9 cellular contexts compared by ENCODE assay signal in genomic region chr20:45970646-45971424, GRCh38. TPM values are rescaled to one million over a fixed set of nuclear protein-coding genes. Genes with fewer than 3 reads are reported as not detected.
DNase-seq lines count a peak whose midpoint lies in the region; ATAC-seq, FAIRE-seq and TF ChIP-seq lines count a peak whose summit lies in the region.
"Had no signal": no experiment of that assay in that cellular context is flagged by ENCODE, and none has a peak within 500 bp of the region (broad histone marks: within the 10 kb centered on the region; RNA-seq: fewer than 3 reads in every experiment).

No MANE protein-coding gene starts in this region.

- CTCF ChIA-PET in K562 (lab: Yijun Ruan, JAX; ENCODE audit: low intra/inter-chr PET ratio), result interaction anchor here (1.1 kb wide), 1 partner anchor 15 kb away, joined by 3 read pairs; no protein-coding TSS in a partner anchor

- H3K36me3 Mint-ChIP-seq in stimulated activated memory B cell treated with anti-CD40 and anti-IgM and Interleukin-4, amounts not matched to agents 10 μg/mL and 1 μg/mL and 100 μg/mL, for 72 hours, result peaks cover 18% of the 10 kb centered on the region

- peak overlapping the region; percentile 88 for H3K4me3 Mint-ChIP-seq in stimulated activated memory B cell treated with anti-CD40 and anti-IgM and Interleukin-4, amounts not matched to agents 10 μg/mL and 1 μg/mL and 100 μg/mL, for 72 hours

- no peaks in the 10 kb centered on the region for H3K9me3 Mint-ChIP-seq in stimulated activated memory B cell treated with anti-CD40 and anti-IgM and Interleukin-4, amounts not matched to agents 10 μg/mL and 1 μg/mL and 100 μg/mL, for 72 hours

- no peaks in the 10 kb centered on the region for H3K9me1 ChIP-seq in K562 (ENCODE audit: control insufficient read depth, insufficient read depth, low read length)

- peaks cover 9 to 32% of the 10 kb centered on the region in 2 experiments; a peak in 4 of 5 replicates for H3K4me1 ChIP-seq in K562 (replicated peaks in 1 of 2; ENCODE audit: control insufficient read depth in 2 of 2, insufficient read depth in 2 of 2, low read length in 2 of 2)

- no peak for TF ChIP-seq EP300 in Ishikawa (IDR thresholded peaks at IDR 0.05; ENCODE audit: borderline replicate concordance)
- no peak for TF ChIP-seq EP300 in K562 (IDR thresholded peaks at IDR 0.05; ENCODE audit: low read length)

- peaks cover 39% of the 10 kb centered on the region for H3K4me1 Mint-ChIP-seq in stimulated activated memory B cell treated with anti-CD40 and anti-IgM and Interleukin-4, amounts not matched to agents 10 μg/mL and 1 μg/mL and 100 μg/mL, for 72 hours

- peak; percentile 38 for DNase-seq in activated CD4-positive, alpha-beta T cell treated with anti-CD3 and anti-CD28 coated beads for 48 hours
- DNase-seq in activated CD4-positive, alpha-beta T cell treated with anti-CD3 and anti-CD28 coated beads, Interleukin-2, amount 50 U/mL, for 1 hour, result no peak
- peak in 2 of 4 experiments; percentile 32 to 53 for DNase-seq in K562 (ENCODE audit: extremely low read depth in 1 of 4, low spot score in 3 of 4)
- DNase-seq in iris pigment epithelial cell (ENCODE audit: low read depth), result peak; percentile 43
- no peak for DNase-seq in NCI-H1694 treated with DMSO at 0.1 percent for 48 hours (lab: John Stamatoyannopoulos, UW)
- no peak for DNase-seq in GM13977 (ENCODE audit: low spot score)

- peak overlapping the region; percentile 98 to 100 for H3K9ac ChIP-seq in K562 (ENCODE audit: insufficient read depth in 1 of 2, low read depth in 2 of 2, low read length in 2 of 2)

- TF ChIP-seq RAD21 in Ishikawa (IDR thresholded peaks at IDR 0.05; ENCODE audit: low read depth) (no peak), K562 (CRISPR knock-in tag; conservative IDR thresholded peaks at IDR 0.05 in 1 of 2, IDR thresholded peaks at IDR 0.05 in 1 of 2) (no peak)

- no peaks in the 10 kb centered on the region for H4K20me1 ChIP-seq in K562 (replicated peaks; ENCODE audit: control insufficient read depth, insufficient read depth, low read length)

- H3K36me3 ChIP-seq in K562 (ENCODE audit: control insufficient read depth, insufficient read depth, low read length), result peaks cover 38% of the 10 kb centered on the region; the same call in 2 of the 3 replicates

- intact Hi-C loops in K562 (cut with micrococcal nuclease), result loop anchor here (5.0 to 10.0 kb wide), 2 partner anchors 116 to 606 kb away; partner anchors contain the start of genes NCOA5 and SYS1

- in situ Hi-C loops in K562 (cut with MboI), result no loop called here
- in situ Hi-C loops in GM13977 (cut with MboI; ENCODE audit: low pct_unique_long_range_greater_than_20kb, low sequenced_read_pairs, unreplicated experiment), result no loop called here

- peak; percentile 27 for ATAC-seq in K562
- ATAC-seq in stimulated activated memory B cell treated with anti-CD40 and anti-IgM and Interleukin-4, amounts not matched to agents 10 μg/mL and 1 μg/mL and 100 μg/mL, for 72 hours, result peak; percentile 9

- no TSS peak for BruUV-seq in K562 (replicated peaks; lab: Mats Ljungman, UMichigan)

- no peaks in the 10 kb centered on the region for H3K9me3 ChIP-seq in K562 (replicated peaks; ENCODE audit: control insufficient read depth, insufficient read depth, low read depth, low read length)

- POLR2A ChIA-PET in K562 (lab: Yijun Ruan, JAX), result interaction anchor here (0.6 to 5.6 kb wide), 18 partner anchors 9 to 356 kb away, joined by 3 to 32 read pairs (median 4); partner anchors contain the start of gene PCIF1

- FAIRE-seq in K562 (lab: Jason Lieb, UNC), result no peak
- FAIRE-seq: endometrium had no signal

- peaks cover 14% of the 10 kb centered on the region for H3K79me2 ChIP-seq in K562 (ENCODE audit: control insufficient read depth, insufficient read depth, low read length)

- H3K4me3 ChIP-seq in K562, result peak overlapping the region; percentile 82

- no peak for TF ChIP-seq CTCF in K562 (IDR thresholded peaks at IDR 0.05 in 2 of 3, conservative IDR thresholded peaks at IDR 0.05 in 1 of 3; ENCODE audit: insufficient read depth in 2 of 3, low read depth in 1 of 3, low read length in 3 of 3)
- no peak for TF ChIP-seq CTCF in GM13977 (IDR thresholded peaks at IDR 0.05; ENCODE audit: extremely low read depth, insufficient read depth, missing control alignments)

- peak overlapping the region; percentile 96 for H3K4me2 ChIP-seq in K562 (ENCODE audit: insufficient read depth, low read length)

- no peaks in the 10 kb centered on the region for H3K27me3 ChIP-seq in K562 (ENCODE audit: control insufficient read depth in 2 of 2, insufficient read depth in 2 of 2, low read length in 2 of 2)

- H3K27ac ChIP-seq in K562 (ENCODE audit: extremely low read depth, low read depth, low read length), result peak overlapping the region; percentile 100

- peak overlapping the region; percentile 99 for H3K27ac Mint-ChIP-seq in stimulated activated memory B cell treated with anti-CD40 and anti-IgM and Interleukin-4, amounts not matched to agents 10 μg/mL and 1 μg/mL and 100 μg/mL, for 72 hours

- 3% methylated on average over 25 of the region's 34 CpGs for WGBS in K562 (ENCODE audit: insufficient coverage, low coverage, missing lambda C conversion rate)

- no peaks in the 10 kb centered on the region for H3K27me3 Mint-ChIP-seq in stimulated activated memory B cell treated with anti-CD40 and anti-IgM and Interleukin-4, amounts not matched to agents 10 μg/mL and 1 μg/mL and 100 μg/mL, for 72 hours

- peak overlapping the region; percentile 100 for H2AFZ ChIP-seq in K562 (ENCODE audit: low read depth, low read length)

- TF ChIP-seq POLR2A in K562 (conservative IDR thresholded peaks at IDR 0.05), result no peak

RNA-seq across cellular contexts. Expression of gene ZNF335, which starts 1.2 kb away (rescaled TPM):
- total RNA-seq in K562 (2011; cell fraction: chromatin; rRNA removed; ENCODE audit: low replicate concordance), result 44.9 and 117 TPM in 2 replicates
- 57.4 and 66.4 TPM in 2 replicates for total RNA-seq in K562 (2011; cell fraction: nucleolus; rRNA removed)
- 50.4 and 55.9 TPM in 2 replicates for total RNA-seq in K562 (2011; cell fraction: nucleoplasm; rRNA removed)
- total RNA-seq in K562 (2014; rRNA removed) (11.6 and 14.0 TPM in 2 replicates), K562 (2014; rRNA removed; fragmentation: Illumina TruSeq; extraction: Trizol) (3.3 and 4.3 TPM in 2 replicates), K562 (2015; rRNA removed; fragmentation: Illumina TruSeq; extraction: Trizol) (7.6 and 7.7 TPM in 2 replicates), K562 (2021) (13.8 and 16.0 TPM in 2 replicates)
- polyA plus RNA-seq in K562 (2011; rRNA removed) (4.8 and 9.5 TPM in 2 replicates), K562 (2014; fragmentation: Illumina TruSeq; extraction: Trizol) (9.0 and 12.6 TPM in 2 replicates), K562 (2014; fragmentation: Nextera tagmentation; extraction: Ambion mirVana) (under 1 TPM; 0.39 to 0.50 TPM), K562 (2014; rRNA removed) (10.4 and 13.2 TPM in 2 replicates)
- polyA plus RNA-seq in K562 (2011; cell fraction: cytosol; rRNA removed), result 5.6 and 9.3 TPM in 2 replicates
- 35.4 and 61.3 TPM in 2 replicates for polyA plus RNA-seq in K562 (2011; cell fraction: nucleus; rRNA removed)
- polyA plus RNA-seq in K562 (2012), result 8.2 and 13.0 TPM in 2 replicates
- polyA minus RNA-seq in K562 (2011; rRNA and poly(A)+ RNA removed), result 8.5 and 9.4 TPM in 2 replicates
- polyA minus RNA-seq in K562 (2011; cell fraction: cytosol; rRNA and poly(A)+ RNA removed), result 6.1 and 7.8 TPM in 2 replicates
- 23.6 and 24.7 TPM in 2 replicates for polyA minus RNA-seq in K562 (2011; cell fraction: nucleus; rRNA and poly(A)+ RNA removed)

RNA-seq across cellular contexts. Expression of gene PCIF1, which starts 36.4 kb away (rescaled TPM):
- 23.1 and 62.7 TPM in 2 replicates for total RNA-seq in K562 (2011; cell fraction: chromatin; rRNA removed; ENCODE audit: low replicate concordance)
- 46.3 and 47.2 TPM in 2 replicates for total RNA-seq in K562 (2011; cell fraction: nucleolus; rRNA removed)
- total RNA-seq in K562 (2011; cell fraction: nucleoplasm; rRNA removed), result 25.7 and 30.1 TPM in 2 replicates
- 9.8 and 12.3 TPM in 2 replicates for total RNA-seq in K562 (2014; rRNA removed)
- 7.7 and 9.6 TPM in 2 replicates for total RNA-seq in K562 (2014; rRNA removed; fragmentation: Illumina TruSeq; extraction: Trizol)
- 9.7 and 11.3 TPM in 2 replicates for total RNA-seq in K562 (2015; rRNA removed; fragmentation: Illumina TruSeq; extraction: Trizol)
- total RNA-seq in K562 (2021), result 29.4 and 30.0 TPM in 2 replicates
- 11.1 and 15.3 TPM in 2 replicates for polyA plus RNA-seq in K562 (2011; rRNA removed)
- polyA plus RNA-seq in K562 (2011; cell fraction: cytosol; rRNA removed), result 20.6 and 30.6 TPM in 2 replicates
- 50.4 and 55.2 TPM in 2 replicates for polyA plus RNA-seq in K562 (2011; cell fraction: nucleus; rRNA removed)
- 25.3 and 34.4 TPM in 2 replicates for polyA plus RNA-seq in K562 (2012)
- polyA plus RNA-seq in K562 (2014; fragmentation: Illumina TruSeq; extraction: Trizol), result 27.8 and 33.7 TPM in 2 replicates
- polyA plus RNA-seq in K562 (2014; fragmentation: Nextera tagmentation; extraction: Ambion mirVana), result 10 to 100 TPM in 1 of 2 experiments, 1 to 10 TPM in 1; 5.8 to 12.9 TPM
- polyA plus RNA-seq in K562 (2014; rRNA removed), result 18.9 and 20.0 TPM in 2 replicates
- 10.7 and 11.1 TPM in 2 replicates for polyA minus RNA-seq in K562 (2011; rRNA and poly(A)+ RNA removed)
- 15.3 and 20.8 TPM in 2 replicates for polyA minus RNA-seq in K562 (2011; cell fraction: cytosol; rRNA and poly(A)+ RNA removed)
- 29.6 and 39.9 TPM in 2 replicates for polyA minus RNA-seq in K562 (2011; cell fraction: nucleus; rRNA and poly(A)+ RNA removed)

RNA-seq across cellular contexts. Expression of gene MMP9, which starts 37.9 kb away (rescaled TPM):
- not detected in 2 replicates for total RNA-seq in K562 (2011; cell fraction: chromatin; rRNA removed; ENCODE audit: low replicate concordance)
- total RNA-seq in K562 (2011; cell fraction: nucleolus; rRNA removed), result not detected in 2 replicates
- total RNA-seq in K562 (2011; cell fraction: nucleoplasm; rRNA removed), result not detected in 2 replicates
- total RNA-seq in K562 (2014; rRNA removed) (0.04 TPM in 1 of 2 replicates, not detected in the other), K562 (2014; rRNA removed; fragmentation: Illumina TruSeq; extraction: Trizol) (not detected in 2 replicates), K562 (2015; rRNA removed; fragmentation: Illumina TruSeq; extraction: Trizol) (not detected in 2 replicates), K562 (2021) (not detected in 2 replicates)
- polyA plus RNA-seq in K562 (2011; rRNA removed) (not detected in 2 replicates), K562 (2014; fragmentation: Illumina TruSeq; extraction: Trizol) (not detected in 2 replicates), K562 (2014; fragmentation: Nextera tagmentation; extraction: Ambion mirVana) (not detected), K562 (2014; rRNA removed) (0.07 TPM in 1 of 2 replicates, not detected in the other)
- 0.03 TPM in 1 of 2 replicates, not detected in the other for polyA plus RNA-seq in K562 (2011; cell fraction: cytosol; rRNA removed)
- polyA plus RNA-seq in K562 (2011; cell fraction: nucleus; rRNA removed), result not detected in 2 replicates
- 0.04 TPM in 1 of 2 replicates, not detected in the other for polyA plus RNA-seq in K562 (2012)
- not detected in 2 replicates for polyA minus RNA-seq in K562 (2011; rRNA and poly(A)+ RNA removed)
- polyA minus RNA-seq in K562 (2011; cell fraction: cytosol; rRNA and poly(A)+ RNA removed), result not detected in 2 replicates
- polyA minus RNA-seq in K562 (2011; cell fraction: nucleus; rRNA and poly(A)+ RNA removed), result not detected in 2 replicates

RNA-seq across cellular contexts. Expression of gene SLC12A5, which starts 58.2 kb away (rescaled TPM):
- total RNA-seq in K562 (2011; cell fraction: chromatin; rRNA removed; ENCODE audit: low replicate concordance), result 1.3 and 3.1 TPM in 2 replicates
- 1.4 and 2.2 TPM in 2 replicates for total RNA-seq in K562 (2011; cell fraction: nucleolus; rRNA removed)
- 1.5 and 3.8 TPM in 2 replicates for total RNA-seq in K562 (2011; cell fraction: nucleoplasm; rRNA removed)
- total RNA-seq in K562 (2014; rRNA removed), result 2.2 and 2.4 TPM in 2 replicates
- total RNA-seq in K562 (2014; rRNA removed; fragmentation: Illumina TruSeq; extraction: Trizol), result 0.36 and 1.4 TPM in 2 replicates
- 1.2 and 4.1 TPM in 2 replicates for total RNA-seq in K562 (2015; rRNA removed; fragmentation: Illumina TruSeq; extraction: Trizol)
- 5.3 and 6.2 TPM in 2 replicates for total RNA-seq in K562 (2021)
- 1.8 and 3.0 TPM in 2 replicates for polyA plus RNA-seq in K562 (2011; rRNA removed)
- 3.9 and 11.1 TPM in 2 replicates for polyA plus RNA-seq in K562 (2011; cell fraction: cytosol; rRNA removed)
- 3.3 and 4.6 TPM in 2 replicates for polyA plus RNA-seq in K562 (2011; cell fraction: nucleus; rRNA removed)
- polyA plus RNA-seq in K562 (2012), result 10.0 and 16.1 TPM in 2 replicates
- polyA plus RNA-seq in K562 (2014; fragmentation: Illumina TruSeq; extraction: Trizol), result 6.2 and 6.7 TPM in 2 replicates
- polyA plus RNA-seq in K562 (2014; fragmentation: Nextera tagmentation; extraction: Ambion mirVana), result 1 to 10 TPM in 1 of 2 experiments, under 1 TPM in 1; 0.71 to 2.1 TPM
- 7.5 and 8.5 TPM in 2 replicates for polyA plus RNA-seq in K562 (2014; rRNA removed)
- polyA minus RNA-seq in K562 (2011; rRNA and poly(A)+ RNA removed), result 0.66 TPM in 1 of 2 replicates, not detected in the other
- 3.9 TPM in 1 of 2 replicates, not detected in the other for polyA minus RNA-seq in K562 (2011; cell fraction: cytosol; rRNA and poly(A)+ RNA removed)
- 0.40 and 0.44 TPM in 2 replicates for polyA minus RNA-seq in K562 (2011; cell fraction: nucleus; rRNA and poly(A)+ RNA removed)

RNA-seq across cellular contexts. Expression of gene PLTP, which starts 58.9 kb away (rescaled TPM):
- 8.2 and 29.4 TPM in 2 replicates for total RNA-seq in K562 (2011; cell fraction: chromatin; rRNA removed; ENCODE audit: low replicate concordance)
- total RNA-seq in K562 (2011; cell fraction: nucleolus; rRNA removed), result 32.4 and 37.9 TPM in 2 replicates
- total RNA-seq in K562 (2011; cell fraction: nucleoplasm; rRNA removed), result 20.8 and 24.0 TPM in 2 replicates
- total RNA-seq in K562 (2014; rRNA removed) (18.6 and 28.2 TPM in 2 replicates), K562 (2014; rRNA removed; fragmentation: Illumina TruSeq; extraction: Trizol) (5.5 and 9.1 TPM in 2 replicates), K562 (2015; rRNA removed; fragmentation: Illumina TruSeq; extraction: Trizol) (16.8 and 17.6 TPM in 2 replicates), K562 (2021) (28.7 and 29.3 TPM in 2 replicates)
- polyA plus RNA-seq in K562 (2011; rRNA removed) (12.2 and 24.1 TPM in 2 replicates), K562 (2014; fragmentation: Illumina TruSeq; extraction: Trizol) (25.8 and 26.5 TPM in 2 replicates), K562 (2014; fragmentation: Nextera tagmentation; extraction: Ambion mirVana) (1 to 10 TPM; 2.8 to 6.6 TPM), K562 (2014; rRNA removed) (24.5 and 25.6 TPM in 2 replicates)
- 41.5 and 45.1 TPM in 2 replicates for polyA plus RNA-seq in K562 (2011; cell fraction: cytosol; rRNA removed)
- polyA plus RNA-seq in K562 (2011; cell fraction: nucleus; rRNA removed), result 26.5 and 28.2 TPM in 2 replicates
- polyA plus RNA-seq in K562 (2012), result 30.0 and 78.8 TPM in 2 replicates
- polyA minus RNA-seq in K562 (2011; rRNA and poly(A)+ RNA removed), result 8.0 and 8.4 TPM in 2 replicates
- 11.8 and 17.6 TPM in 2 replicates for polyA minus RNA-seq in K562 (2011; cell fraction: cytosol; rRNA and poly(A)+ RNA removed)
- polyA minus RNA-seq in K562 (2011; cell fraction: nucleus; rRNA and poly(A)+ RNA removed), result 8.2 and 11.1 TPM in 2 replicates

Comparison
In these comparisons a context has a peak if more than half of its experiments do, and no peak if none do; other contexts are left out.
1. DNase-seq: peak in activated CD4-positive, alpha-beta T cell treated with anti-CD3 and anti-CD28 coated beads for 48 hours (single experiment) and iris pigment epithelial cell (single experiment); none in activated CD4-positive, alpha-beta T cell treated with anti-CD3 and anti-CD28 coated beads, Interleukin-2, amount 50 U/mL, for 1 hour (single experiment), NCI-H1694 treated with DMSO at 0.1 percent for 48 hours (single experiment) and GM13977 (single experiment).